In genomic region chr1:35452086-35452485, GRCh38 we compare ENCODE assay signal across 8 cellular contexts.
DNase-seq lines count a peak whose midpoint lies in the region; ATAC-seq, FAIRE-seq and TF ChIP-seq lines count a peak whose summit lies in the region.

No MANE protein-coding gene starts in this region.

- no peak overlapping the region for H3K4me3 ChIP-seq in GM12878
- H3K4me3 ChIP-seq in upper lobe of right lung: no peak overlapping the region

- FAIRE-seq in GM12878 (lab: Jason Lieb, UNC): no peak

- H3K4me3 Mint-ChIP-seq in activated naive CD4-positive, alpha-beta T cell treated with anti-CD3 and anti-CD28 coated beads for 36 hours: no peak overlapping the region
- H3K4me3 Mint-ChIP-seq in immature natural killer cell: no peak overlapping the region

- no peaks in the 10 kb centered on the region for H3K27me3 Mint-ChIP-seq in activated naive CD4-positive, alpha-beta T cell treated with anti-CD3 and anti-CD28 coated beads for 36 hours (ENCODE audit: low read depth)
- H3K27me3 Mint-ChIP-seq in immature natural killer cell (ENCODE audit: low read depth in 3 of 3): no peaks in the 10 kb centered on the region

- intact Hi-C loops in activated naive CD4-positive, alpha-beta T cell treated with anti-CD3 and anti-CD28 coated beads for 36 hours (cut with micrococcal nuclease): loop anchor here (5.0 kb wide), 1 partner anchor 190 kb away; the partner anchor contains the start of gene PSMB2
- intact Hi-C loops in GM12878 (cut with micrococcal nuclease; ENCODE audit: unreplicated experiment): loop anchor here (5.0 kb wide), 2 partner anchors 265 to 320 kb away; partner anchors contain the start of gene C1orf216
- intact Hi-C loops in upper lobe of right lung (cut with DNase I): loop anchor here (5.0 kb wide), 1 partner anchor 115 kb away; no protein-coding TSS in a partner anchor

- in situ Hi-C loops in GM12878 (cut with MboI): loop anchor here (5.0 kb wide), 1 partner anchor 110 kb away; no protein-coding TSS in a partner anchor

- H3K79me2 ChIP-seq in GM12878 (ENCODE audit: control insufficient read depth, insufficient read depth, low read length): no peaks in the 10 kb centered on the region

- H3K4me1 Mint-ChIP-seq in activated naive CD4-positive, alpha-beta T cell treated with anti-CD3 and anti-CD28 coated beads for 36 hours (ENCODE audit: low read depth): peaks cover 34% of the 10 kb centered on the region
- H3K4me1 Mint-ChIP-seq in immature natural killer cell: peaks cover 5 to 7% of the 10 kb centered on the region in 2 donors

- no peak overlapping the region for H3K9ac ChIP-seq in GM12878 (ENCODE audit: control insufficient read depth, insufficient read depth, low read length)

- H4K20me1 ChIP-seq in GM12878 (ENCODE audit: control insufficient read depth, insufficient read depth): no peaks in the 10 kb centered on the region

- peak; percentile 11 for DNase-seq in activated naive CD4-positive, alpha-beta T cell treated with anti-CD3 and anti-CD28 coated beads for 36 hours
- DNase-seq in activated naive CD4-positive, alpha-beta T cell treated with Interleukin-2 at 50 U/mL for 16 hours: no peak
- DNase-seq in GM12878 (ENCODE audit: low read depth, low spot score) (no peak), immature natural killer cell (no peak), upper lobe of right lung (no peak), SHP77 treated with DMSO at 0.1 percent for 48 hours (lab: John Stamatoyannopoulos, UW) (no peak), NCI-H1092 (lab: John Stamatoyannopoulos, UW) (no peak)
- no peak for DNase-seq in stimulated activated CD4-positive, alpha-beta T cell treated with anti-CD3 and anti-CD28 coated beads, Interleukin-4, amount 100 ng/mL, for 1 hour

- H3K27ac ChIP-seq in GM12878 (ENCODE audit: control insufficient read depth, insufficient read depth) (peak overlapping the region; percentile 18; the same call in 1 of the 2 replicates), upper lobe of right lung (peak overlapping the region; percentile 70)

- peaks cover 12 to 26% of the 10 kb centered on the region in 2 experiments for H3K36me3 ChIP-seq in GM12878 (ENCODE audit: control insufficient read depth in 2 of 2, insufficient read depth in 2 of 2, low read length in 1 of 2)
- H3K36me3 ChIP-seq in upper lobe of right lung: peaks cover 54% of the 10 kb centered on the region

- CTCF ChIA-PET in activated naive CD4-positive, alpha-beta T cell treated with anti-CD3 and anti-CD28 coated beads for 36 hours (lab: Charles Lee): interaction anchor here (0.5 to 9.4 kb wide), 27 partner anchors 8 to 323 kb away, joined by 3 to 147 read pairs (median 8); partner anchors contain the start of genes KIAA0319L, NCDN and ZMYM4
- CTCF ChIA-PET in GM12878 (lab: Yijun Ruan, JAX): interaction anchor here (0.7 to 9.3 kb wide), 39 partner anchors 7 to 599 kb away, joined by 3 to 260 read pairs (median 10); partner anchors contain the start of genes CLSPN, KIAA0319L and NCDN

- RAD21 ChIA-PET in GM12878 (lab: Charles Lee; ENCODE audit: unreplicated experiment): interaction anchor here (0.7 to 7.7 kb wide), 22 partner anchors 10 to 327 kb away, joined by 3 to 139 read pairs (median 13); partner anchors contain the start of genes CLSPN, KIAA0319L and NCDN

- no peak overlapping the region for H3K4me2 ChIP-seq in GM12878 (ENCODE audit: control insufficient read depth, insufficient read depth)

- WGBS in GM12878 (ENCODE audit: insufficient coverage, insufficient replicate concordance, low lambda C conversion rate, missing lambda C conversion rate): 86% methylated on average over 1 of the region's 1 CpG

- no TSS peak for BruUV-seq in GM12878 (replicated peaks; lab: Mats Ljungman, UMichigan)

- TF ChIP-seq EP300 in GM12878 (IDR thresholded peaks at IDR 0.05; ENCODE audit: borderline replicate concordance in 1 of 2, control insufficient read depth in 1 of 2, low read depth in 2 of 2, low read length in 2 of 2): no peak

- H3K4me1 ChIP-seq in GM12878 (ENCODE audit: control insufficient read depth, insufficient read depth, low read length): no peaks in the 10 kb centered on the region
- H3K4me1 ChIP-seq in upper lobe of right lung: peaks cover 53% of the 10 kb centered on the region

- SMC1A ChIA-PET in GM12878 (lab: Charles Lee; ENCODE audit: uncharacterized antibody, unreplicated experiment): interaction anchor here (0.7 to 14.3 kb wide), 30 partner anchors 9 to 332 kb away, joined by 3 to 254 read pairs (median 8); partner anchors contain the start of genes KIAA0319L and NCDN

- peaks cover 4% of the 10 kb centered on the region for H3K36me3 Mint-ChIP-seq in activated naive CD4-positive, alpha-beta T cell treated with anti-CD3 and anti-CD28 coated beads for 36 hours (ENCODE audit: low read depth)
- peaks cover 27 to 54% (median 31%) of the 10 kb centered on the region in 3 donors for H3K36me3 Mint-ChIP-seq in immature natural killer cell

- H3K9me3 Mint-ChIP-seq in activated naive CD4-positive, alpha-beta T cell treated with anti-CD3 and anti-CD28 coated beads for 36 hours: no peaks in the 10 kb centered on the region
- no peaks in the 10 kb centered on the region for H3K9me3 Mint-ChIP-seq in immature natural killer cell

- TF ChIP-seq POLR2A in GM12878 (IDR thresholded peaks at IDR 0.05; ENCODE audit: low read depth, low read length): no peak

- H3K9me3 ChIP-seq in GM12878 (replicated peaks; ENCODE audit: control insufficient read depth, insufficient read depth, low read length) (no peaks in the 10 kb centered on the region), upper lobe of right lung (no peaks in the 10 kb centered on the region)

- ATAC-seq in GM12878: no peak
- ATAC-seq in upper lobe of right lung: peak; percentile 67

- H3K27me3 ChIP-seq in GM12878 (replicated peaks in 1 of 2; ENCODE audit: control insufficient read depth in 2 of 2, insufficient read depth in 2 of 2, low read length in 1 of 2) (no peaks in the 10 kb centered on the region), upper lobe of right lung (no peaks in the 10 kb centered on the region)

- H3K27ac Mint-ChIP-seq in activated naive CD4-positive, alpha-beta T cell treated with anti-CD3 and anti-CD28 coated beads for 36 hours: peak overlapping the region; percentile 20
- H3K27ac Mint-ChIP-seq in immature natural killer cell: peak overlapping the region in 5 of 6 donors; percentile 13 to 68 (median 17)

- POLR2A ChIA-PET in GM12878 (lab: Charles Lee): interaction anchor here (0.6 to 2.0 kb wide), 4 partner anchors 86 to 113 kb away, joined by 3 to 7 read pairs (median 5); no protein-coding TSS in a partner anchor

- TF ChIP-seq RAD21 in GM12878 (IDR thresholded peaks at IDR 0.05; ENCODE audit: insufficient read depth, low read depth, low read length): no peak

- H2AFZ ChIP-seq in GM12878 (ENCODE audit: control insufficient read depth, low read depth, low read length): no peak overlapping the region

- TF ChIP-seq CTCF in GM12878 (IDR thresholded peaks at IDR 0.05 in 2 of 3, conservative IDR thresholded peaks at IDR 0.05 in 1 of 3; ENCODE audit: control insufficient read depth in 2 of 3, extremely low read depth in 1 of 3, insufficient read depth in 1 of 3, low read depth in 3 of 3, low read length in 3 of 3) (no peak), upper lobe of right lung (IDR thresholded peaks at IDR 0.05) (peak; percentile 20)

TF ChIP-seq in GM12878, 131 proteins besides CTCF, POLR2A, EP300 and RAD21:
- no peak for TF ChIP-seq HDAC2 (IDR thresholded peaks at IDR 0.05)
